ENCODE assay signal across 15 cellular contexts in genomic region chr3:171873561-171873960, GRCh38. TPM values are rescaled to one million over a fixed set of nuclear protein-coding genes. Genes with fewer than 3 reads are reported as not detected.
A peak's percentile ranks its signal among the peaks of the same experiment; 100 is the strongest.
DNase-seq lines count a peak whose midpoint lies in the region; ATAC-seq, FAIRE-seq and TF ChIP-seq lines count a peak whose summit lies in the region.
"Had no signal": no experiment of that assay in that cellular context is flagged by ENCODE, and none has a peak within 500 bp of the region (broad histone marks: within the 10 kb centered on the region; RNA-seq: fewer than 3 reads in every experiment).

No MANE protein-coding gene starts in this region.

- peak; percentile 88 for DNase-seq in A172 (ENCODE audit: low spot score)
- DNase-seq in HCEC 1CT: peak; percentile 75
- peak; percentile 51 for DNase-seq in bronchial epithelial cell (ENCODE audit: low read depth)
- DNase-seq in lower lobe of right lung: no peak
- DNase-seq in colonic mucosa: no peak
- no peak for DNase-seq in DMS153 treated with DMSO at 0.1 percent for 48 hours (lab: John Stamatoyannopoulos, UW; ENCODE audit: unreplicated experiment)
- DNase-seq in WERI-Rb-1: no peak
- DNase-seq: activated CD4-positive, alpha-beta memory T cell treated with anti-CD3 and anti-CD28 coated beads, Interleukin-2, amount 10 ng/mL, durations not matched to agents 7 days and 5 days; C1 segment of cervical spinal cord; erythroblast had no signal

- H3K9me3 ChIP-seq in lower lobe of right lung: no peaks in the 10 kb centered on the region
- no peaks in the 10 kb centered on the region for H3K9me3 ChIP-seq in colonic mucosa
- no peaks in the 10 kb centered on the region for H3K9me3 ChIP-seq in WERI-Rb-1 (ENCODE audit: severe bottlenecking)

- H3K36me3 ChIP-seq in bronchial epithelial cell (ENCODE audit: control insufficient read depth, insufficient read depth, low read length) (no peaks in the 10 kb centered on the region), lower lobe of right lung (no peaks in the 10 kb centered on the region), colonic mucosa (no peaks in the 10 kb centered on the region), WERI-Rb-1 (no peaks in the 10 kb centered on the region)

- H3K4me1 ChIP-seq in lower lobe of right lung (peaks cover 46% of the 10 kb centered on the region), colonic mucosa (no peaks in the 10 kb centered on the region)

- ATAC-seq in lower lobe of right lung (no peak), GM19351 (IDR thresholded peaks at IDR 0.05; ENCODE audit: unreplicated experiment) (no peak)
- ATAC-seq: GM12878, HepG2 had no signal

- H3K27me3 ChIP-seq in bronchial epithelial cell (ENCODE audit: control insufficient read depth, insufficient read depth, low read length): no peaks in the 10 kb centered on the region
- no peaks in the 10 kb centered on the region for H3K27me3 ChIP-seq in lower lobe of right lung (ENCODE audit: low read depth)
- H3K27me3 ChIP-seq in colonic mucosa: no peaks in the 10 kb centered on the region
- H3K27me3 ChIP-seq in WERI-Rb-1 (ENCODE audit: insufficient read depth, low read depth, severe bottlenecking): no peaks in the 10 kb centered on the region

- intact Hi-C loops in lower lobe of right lung (cut with DNase I): no loop called here
- intact Hi-C loops in colonic mucosa (cut with DNase I): no loop called here

- no peak overlapping the region for H3K9ac ChIP-seq in colonic mucosa (ENCODE audit: low read depth in 2 of 2, low read length in 2 of 2)

- H3K4me3 ChIP-seq in bronchial epithelial cell (ENCODE audit: low read depth, low read length) (no peak overlapping the region), lower lobe of right lung (no peak overlapping the region), colonic mucosa (no peak overlapping the region), WERI-Rb-1 (ENCODE audit: low read depth, low read length) (no peak overlapping the region)
- H3K4me3 ChIP-seq: GM12878 had no signal

- H3K27ac ChIP-seq in lower lobe of right lung: peak overlapping the region; percentile 70
- H3K27ac ChIP-seq in colonic mucosa: no peak overlapping the region
- H3K27ac ChIP-seq in WERI-Rb-1: no peak overlapping the region

- TF ChIP-seq CTCF in bronchial epithelial cell (IDR thresholded peaks at IDR 0.05; ENCODE audit: insufficient read depth, low read length, severe bottlenecking): no peak
- TF ChIP-seq CTCF in lower lobe of right lung (IDR thresholded peaks at IDR 0.05): no peak
- TF ChIP-seq CTCF in colonic mucosa (IDR thresholded peaks at IDR 0.05): no peak
- no peak for TF ChIP-seq CTCF in WERI-Rb-1 (IDR thresholded peaks at IDR 0.05; ENCODE audit: low read depth, low read length)

- FAIRE-seq in bronchial epithelial cell (lab: Jason Lieb, UNC): no peak
- FAIRE-seq: GM12878, HepG2 had no signal

RNA-seq across cellular contexts. Expression of gene TMEM212, which starts 30.4 kb away (rescaled TPM):
- not detected in 2 replicates for total RNA-seq in A172 (2014; rRNA removed; shearing (Covaris generic))
- total RNA-seq in bronchial epithelial cell (not detected in 2 replicates), lower lobe of right lung (5.2 TPM), colonic mucosa (not detected)
- total RNA-seq: activated CD4-positive, alpha-beta memory T cell treated with anti-CD3 and anti-CD28 coated beads, Interleukin-2, amount 10 ng/mL, durations not matched to agents 7 days and 5 days; GM12878; HepG2; lung microvascular endothelial cell; sciatic nerve had no signal

Comparison
In these comparisons a context has a peak if more than half of its experiments do, and no peak if none do; other contexts are left out.
1. DNase-seq: peak in A172 (single experiment), HCEC 1CT (single experiment) and bronchial epithelial cell (single experiment); none in lower lobe of right lung (single experiment), colonic mucosa (single experiment), DMS153 treated with DMSO at 0.1 percent for 48 hours (single experiment) and WERI-Rb-1 (single experiment).